18 cellular contexts compared by ENCODE assay signal in genomic region chr7:53326634-53327033, GRCh38.
A peak's percentile ranks its signal among the peaks of the same experiment; 100 is the strongest.
DNase-seq lines count a peak whose midpoint lies in the region; ATAC-seq and TF ChIP-seq lines count a peak whose summit lies in the region.
"Had no signal": no experiment of that assay in that cellular context is flagged by ENCODE, and none has a peak within 500 bp of the region (broad histone marks: within the 10 kb centered on the region; RNA-seq: fewer than 3 reads in every experiment).

No MANE protein-coding gene starts in this region.

- H3K79me1 ChIP-seq in trophoblast cell (ENCODE audit: low read length): peaks cover 14% of the 10 kb centered on the region

- H3K9me3 Mint-ChIP-seq in endodermal cell: peaks cover 32% of the 10 kb centered on the region

- no peak overlapping the region for H3K4ac ChIP-seq in trophoblast cell (ENCODE audit: low read depth, low read length)

- H4K12ac ChIP-seq in trophoblast cell (ENCODE audit: low read depth, low read length): no peak overlapping the region

- H3K4me1 Mint-ChIP-seq in endodermal cell: peaks cover 17% of the 10 kb centered on the region
- H3K4me1 Mint-ChIP-seq: CD4-positive, CD25-positive, alpha-beta regulatory T cell had no signal

- H3K4me3 ChIP-seq in HUES6 (ENCODE audit: low read depth, low read length) (no peak overlapping the region), endodermal cell (ENCODE audit: low read length) (peak overlapping the region; percentile 30), trophoblast cell (ENCODE audit: low read depth, low read length) (no peak overlapping the region)

- no peak overlapping the region for H3K14ac ChIP-seq in trophoblast cell (ENCODE audit: low read length)

- no peak overlapping the region for H2BK12ac ChIP-seq in trophoblast cell (ENCODE audit: low read length)

- H3K4me2 ChIP-seq in trophoblast cell (ENCODE audit: low read length): no peak overlapping the region

- no peaks in the 10 kb centered on the region for H3K27me3 ChIP-seq in HUES6 (ENCODE audit: control insufficient read depth, insufficient read depth, low read length)
- no peaks in the 10 kb centered on the region for H3K27me3 ChIP-seq in endodermal cell (ENCODE audit: control insufficient read depth, insufficient read depth, low read length, poor library complexity, severe bottlenecking)
- H3K27me3 ChIP-seq in trophoblast cell (ENCODE audit: insufficient read depth, low read length): no peaks in the 10 kb centered on the region

- H3K4me1 ChIP-seq in HUES6 (ENCODE audit: control insufficient read depth, insufficient read depth, low read length): peaks cover 23% of the 10 kb centered on the region
- peaks cover 4% of the 10 kb centered on the region for H3K4me1 ChIP-seq in endodermal cell (ENCODE audit: control insufficient read depth, insufficient read depth, low read length)
- H3K4me1 ChIP-seq in trophoblast cell (ENCODE audit: control insufficient read depth in 1 of 2, insufficient read depth in 2 of 2, low read length in 2 of 2): peaks cover 0 to 3% of the 10 kb centered on the region in 2 experiments

- no peak for TF ChIP-seq CTCF in endodermal cell (conservative IDR thresholded peaks at IDR 0.05)

- no peak overlapping the region for H3K27ac Mint-ChIP-seq in endodermal cell
- H3K27ac Mint-ChIP-seq: CD4-positive, CD25-positive, alpha-beta regulatory T cell had no signal

- H3K27me3 Mint-ChIP-seq in endodermal cell (ENCODE audit: insufficient read depth): no peaks in the 10 kb centered on the region
- H3K27me3 Mint-ChIP-seq: CD4-positive, CD25-positive, alpha-beta regulatory T cell had no signal

- H3K27ac ChIP-seq in HUES6 (ENCODE audit: low read depth, low read length) (peak overlapping the region; percentile 91), endodermal cell (ENCODE audit: low read depth, low read length) (no peak overlapping the region), trophoblast cell (ENCODE audit: low read depth, low read length) (peak overlapping the region; percentile 64)

- H3K36me3 Mint-ChIP-seq in endodermal cell (ENCODE audit: low read depth): peaks cover 5% of the 10 kb centered on the region
- H3K36me3 Mint-ChIP-seq: CD4-positive, CD25-positive, alpha-beta regulatory T cell had no signal

- H3K36me3 ChIP-seq in HUES6 (ENCODE audit: control insufficient read depth, insufficient read depth, low read length) (no peaks in the 10 kb centered on the region), endodermal cell (ENCODE audit: control insufficient read depth, insufficient read depth, low read length) (no peaks in the 10 kb centered on the region), trophoblast cell (ENCODE audit: control insufficient read depth in 1 of 2, insufficient read depth in 2 of 2, low read length in 2 of 2) (no peaks in the 10 kb centered on the region)

- H2BK120ac ChIP-seq in trophoblast cell (ENCODE audit: insufficient read depth, low read length, poor library complexity): no peak overlapping the region

- H3K9ac ChIP-seq in HUES6 (ENCODE audit: low read length) (peak overlapping the region; percentile 31), endodermal cell (ENCODE audit: extremely low read depth, low read length, poor library complexity, severe bottlenecking) (no peak overlapping the region), trophoblast cell (ENCODE audit: low read length) (no peak overlapping the region)

- no peaks in the 10 kb centered on the region for H3K79me2 ChIP-seq in trophoblast cell (ENCODE audit: control insufficient read depth, insufficient read depth, low read length, poor library complexity)

- no peak overlapping the region for H3K23ac ChIP-seq in trophoblast cell (ENCODE audit: low read length)

- no peak overlapping the region for H3K4me3 Mint-ChIP-seq in endodermal cell
- H3K4me3 Mint-ChIP-seq: CD4-positive, CD25-positive, alpha-beta regulatory T cell had no signal

- H2BK5ac ChIP-seq in trophoblast cell (ENCODE audit: low read depth, low read length, poor library complexity): no peak overlapping the region

- WGBS in endodermal cell (ENCODE audit: insufficient coverage in 1 of 2, insufficient read length in 1 of 2), 2 experiments: 18 to 37% methylated on average over 3 to 6 of the region's 6 CpGs
- no CpG with 5 or more reads among the region's 6 CpGs for WGBS in trophoblast cell (ENCODE audit: extremely low coverage, insufficient coverage, insufficient read length)

- H2AFZ ChIP-seq in trophoblast cell (ENCODE audit: insufficient read depth, low read length, poor library complexity): no peak overlapping the region

- no peak overlapping the region for H4K8ac ChIP-seq in trophoblast cell (ENCODE audit: low read depth, low read length)

- H4K91ac ChIP-seq in trophoblast cell (ENCODE audit: low read depth, low read length): no peak overlapping the region

- H3K18ac ChIP-seq in trophoblast cell (ENCODE audit: low read length): no peak overlapping the region

- peaks cover 17% of the 10 kb centered on the region; the same call in 1 of the 2 replicates for H3K9me3 ChIP-seq in HUES6 (ENCODE audit: control insufficient read depth, insufficient read depth, low read depth, low read length)
- H3K9me3 ChIP-seq in endodermal cell (ENCODE audit: control insufficient read depth, low read length): peaks cover 20% of the 10 kb centered on the region
- H3K9me3 ChIP-seq in trophoblast cell (ENCODE audit: insufficient read depth, low read depth, low read length): no peaks in the 10 kb centered on the region

- DNase-seq in endodermal cell (no peak), iPS-NIHi11 (ENCODE audit: low spot score) (peak; percentile 78), trophoblast cell (no peak), mucosa of gallbladder (ENCODE audit: low spot score) (no peak), amygdala (lab: John Stamatoyannopoulos, UW) (no peak)
- DNase-seq: CD4-positive, CD25-positive, alpha-beta regulatory T cell; COR-L47; DMS79; Kasumi-1; NCI-H1417; NCI-H187; NCI-H446; NCI-H526; PC-3; RPMI8226; SHP77 had no signal

- ATAC-seq in HG03571 (IDR thresholded peaks at IDR 0.05; ENCODE audit: unreplicated experiment): no peak
- ATAC-seq: PC-3 had no signal

- no peak overlapping the region for H2AK5ac ChIP-seq in trophoblast cell (ENCODE audit: low read length)
